10 cellular contexts compared by ENCODE assay signal in the genomic region with DNA sequence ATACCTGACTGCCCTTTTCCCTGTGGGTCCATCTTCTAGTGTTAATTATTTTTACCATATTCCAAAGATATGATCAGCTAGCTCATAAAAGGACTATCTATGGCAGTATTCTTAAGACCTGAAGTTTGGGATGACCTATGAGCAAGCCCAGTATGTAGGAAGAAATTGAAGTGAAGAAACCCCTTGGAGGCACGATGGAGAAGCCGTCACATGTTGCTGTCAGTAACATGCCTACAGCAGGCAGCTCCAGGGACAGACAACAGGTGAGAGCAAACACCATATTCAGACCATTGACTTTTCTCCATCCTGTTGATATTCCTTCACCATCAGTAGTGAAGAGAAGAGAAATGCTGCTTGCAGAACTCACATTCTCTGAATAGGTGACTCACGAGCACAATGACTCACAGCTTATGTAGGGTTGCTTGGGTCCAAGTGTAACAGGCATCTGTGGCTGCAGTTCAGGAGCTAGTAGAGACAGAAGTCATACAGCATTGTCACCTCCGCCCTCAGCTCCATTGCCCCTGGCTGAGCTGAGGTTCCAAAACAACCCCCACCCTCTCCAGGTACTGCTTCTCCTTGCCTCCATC. TPM values are rescaled to one million over a fixed set of nuclear protein-coding genes. Genes with fewer than 3 reads are reported as not detected.
DNase-seq lines count a peak whose midpoint lies in the region; ATAC-seq, FAIRE-seq and TF ChIP-seq lines count a peak whose summit lies in the region.
"Had no signal": no experiment of that assay in that cellular context is flagged by ENCODE, and none has a peak within 500 bp of the region (broad histone marks: within the 10 kb centered on the region; RNA-seq: fewer than 3 reads in every experiment).

No MANE protein-coding gene starts in this region.

- no peak overlapping the region for H3K4me3 ChIP-seq in kidney (ENCODE audit: low read length in 2 of 2)

- ATAC-seq in GM21529 (IDR thresholded peaks at IDR 0.05; ENCODE audit: unreplicated experiment) = no peak

- no peak overlapping the region for H3K9ac ChIP-seq in kidney (ENCODE audit: low read length in 2 of 2)

- DNase-seq in DMS53 treated with DMSO at 0.1 percent for 48 hours (lab: John Stamatoyannopoulos, UW; ENCODE audit: unreplicated experiment) (peak; percentile 45), Kasumi-1 (lab: John Stamatoyannopoulos, UW) (peak; percentile 22 to 23), brain pericyte (ENCODE audit: low read depth, low spot score) (peak; percentile 24), non-pigmented ciliary epithelial cell (ENCODE audit: low read depth) (peak; percentile 80), GDM1 (lab: John Stamatoyannopoulos, UW) (no peak), kidney (no peak)
- DNase-seq: activated CD4-positive, alpha-beta T cell treated with anti-CD3 and anti-CD28 coated beads, Interleukin-2, amount 50 U/mL, for 4 hours had no signal

- no peak for FAIRE-seq in kidney (lab: Jason Lieb, UNC)
- FAIRE-seq: frontal cortex had no signal

- H3K36me3 ChIP-seq in kidney (ENCODE audit: control insufficient read depth in 1 of 2, insufficient read depth in 2 of 2, low read length in 2 of 2) = no peaks in the 10 kb centered on the region

- no peaks in the 10 kb centered on the region for H3K4me1 ChIP-seq in kidney (ENCODE audit: control insufficient read depth in 1 of 2, insufficient read depth in 1 of 2, low read depth in 1 of 2, low read length in 2 of 2)

- no peaks in the 10 kb centered on the region for H3K9me3 ChIP-seq in kidney (ENCODE audit: control insufficient read depth in 1 of 2, low read length in 2 of 2)

- intact Hi-C loops in kidney (cut with DNase I) = no loop called here

- TF ChIP-seq CTCF in kidney (IDR thresholded peaks at IDR 0.05; ENCODE audit: borderline replicate concordance, extremely low read depth, insufficient read depth) = no peak

- H3K27ac ChIP-seq in kidney (ENCODE audit: low read depth in 2 of 2, low read length in 2 of 2) = no peak overlapping the region

RNA-seq across cellular contexts. Expression of gene LYZL2, which starts 8.4 kb away (rescaled TPM):
- not detected for total RNA-seq in kidney
- polyA plus RNA-seq in kidney (ENCODE audit: insufficient read depth, low read depth, low replicate concordance) = not detected
- total RNA-seq: frontal cortex, neural crest cell had no signal

Comparison
In these comparisons a context has a peak if more than half of its experiments do, and no peak if none do; other contexts are left out.
1. DNase-seq: peak in DMS53 treated with DMSO at 0.1 percent for 48 hours (single experiment), Kasumi-1 (2 of 2), brain pericyte (single experiment) and non-pigmented ciliary epithelial cell (single experiment); none in GDM1 (single experiment) and kidney (single experiment).